Comparison of ENCODE assay signal across 20 cellular contexts in genomic region chr11:102985850-102986249, GRCh38. TPM values are rescaled to one million over a fixed set of nuclear protein-coding genes. Genes with fewer than 3 reads are reported as not detected.
DNase-seq lines count a peak whose midpoint lies in the region; ATAC-seq, FAIRE-seq and TF ChIP-seq lines count a peak whose summit lies in the region.
"Had no signal": no experiment of that assay in that cellular context is flagged by ENCODE, and none has a peak within 500 bp of the region (broad histone marks: within the 10 kb centered on the region; RNA-seq: fewer than 3 reads in every experiment).

No MANE protein-coding gene starts in this region.

- DNase-seq in HFFc6 (no peak), NOMO-1 (lab: John Stamatoyannopoulos, UW; ENCODE audit: unreplicated experiment in 2 of 2) (peak; percentile 9 to 64), H1 (ENCODE audit: low read depth in 1 of 2, low spot score in 2 of 2) (no peak), hepatocyte (ENCODE audit: low spot score) (no peak), islet precursor cell (no peak)
- DNase-seq in activated CD4-positive, alpha-beta T cell treated with anti-CD3 and anti-CD28 coated beads, Interleukin-2, amount 50 U/mL, for 1 hour, result no peak
- DNase-seq: ACHN, DMS79, NCI-H1092 treated with DMSO at 0.1 percent for 48 hours, NCI-H146, NCI-H2029 treated with DMSO at 0.1 percent for 48 hours, NCI-H2171, NCI-H526, SHP77 treated with DMSO at 0.1 percent for 48 hours, SK-N-SH had no signal

- no peak overlapping the region for H3K56ac ChIP-seq in H1 (replicated peaks; ENCODE audit: insufficient read length, low read depth, low read length)

- H2AK5ac ChIP-seq in H1 (ENCODE audit: low read depth, low read length), result no peak overlapping the region

- H3K79me2 ChIP-seq in H1 (ENCODE audit: control insufficient read depth in 1 of 2, insufficient read depth in 2 of 2, low read length in 2 of 2), result no peaks in the 10 kb centered on the region
- H3K79me2 ChIP-seq in hepatocyte, result no peaks in the 10 kb centered on the region

- H3K27ac ChIP-seq in H1 (ENCODE audit: low read depth, low read length), result no peak overlapping the region
- H3K27ac ChIP-seq in hepatocyte, result no peak overlapping the region
- H3K27ac ChIP-seq: C4-2B, KMS-11 had no signal

- no peaks in the 10 kb centered on the region for H4K20me1 ChIP-seq in H1 (replicated peaks in 1 of 2; ENCODE audit: control insufficient read depth in 1 of 2, insufficient read depth in 2 of 2, low read length in 2 of 2)
- no peaks in the 10 kb centered on the region for H4K20me1 ChIP-seq in hepatocyte (ENCODE audit: insufficient read depth, poor library complexity, severe bottlenecking)

- H2AFZ ChIP-seq in H1 (ENCODE audit: low read length), result 0 out of 2 replicates have a peak overlapping the region, but pooled peaks have one; percentile 62
- H2AFZ ChIP-seq in hepatocyte, result no peak overlapping the region

- peaks cover 5% of the 10 kb centered on the region for H3K36me3 Mint-ChIP-seq in HFFc6 (ENCODE audit: low read depth)

- H3K36me3 ChIP-seq in H1 (ENCODE audit: control insufficient read depth in 2 of 4, insufficient read depth in 4 of 4, low read length in 3 of 4), result no peaks in the 10 kb centered on the region
- no peaks in the 10 kb centered on the region for H3K36me3 ChIP-seq in hepatocyte (replicated peaks; ENCODE audit: insufficient read depth, low read depth)
- H3K36me3 ChIP-seq: HAP-1 had no signal

- H3K14ac ChIP-seq in H1 (ENCODE audit: insufficient read length), result no peak overlapping the region

- CTCF ChIA-PET in H1 (lab: Charles Lee; ENCODE audit: partially characterized antibody), result interaction anchor here (1.0 kb wide), 1 partner anchor 50 kb away, joined by 3 read pairs; no protein-coding TSS in a partner anchor

- TF ChIP-seq CTCF in HFFc6 (IDR thresholded peaks at IDR 0.05) (no peak), H1 (IDR thresholded peaks at IDR 0.05; ENCODE audit: control extremely low read depth in 1 of 3, insufficient read depth in 1 of 3, low read depth in 1 of 3, low read length in 3 of 3) (no peak), hepatocyte (IDR thresholded peaks at IDR 0.05; ENCODE audit: poor library complexity) (no peak)

- no peak overlapping the region for H2BK12ac ChIP-seq in H1 (ENCODE audit: low read depth, low read length)

- H3K4me3 Mint-ChIP-seq in HFFc6, result no peak overlapping the region

- no peak overlapping the region for H4K8ac ChIP-seq in H1 (ENCODE audit: extremely low read depth, insufficient read depth, low read length)

- no peak overlapping the region for H3K9ac ChIP-seq in H1 (replicated peaks in 1 of 4; ENCODE audit: extremely low read depth in 1 of 4, low read depth in 3 of 4, low read length in 3 of 4)
- H3K9ac ChIP-seq: KMS-11, SK-N-SH had no signal

- WGBS in H1 (ENCODE audit: extremely low coverage in 1 of 2, insufficient coverage in 1 of 2, insufficient read length in 1 of 2, insufficient replicate concordance in 2 of 2, low coverage in 1 of 2, low lambda C conversion rate in 2 of 2, missing lambda C conversion rate in 1 of 2), 2 experiments, result 78% methylated on average over 1 of the region's 1 CpG; no CpG with 5 or more reads in 1 of the 2 experiments
- WGBS in hepatocyte (ENCODE audit: low lambda C conversion rate, missing lambda C conversion rate), result 88% methylated on average over 1 of the region's 1 CpG

- H3K4me1 Mint-ChIP-seq in HFFc6 (ENCODE audit: low read depth), result peaks cover 66% of the 10 kb centered on the region

- no peak overlapping the region for H3K23ac ChIP-seq in H1 (ENCODE audit: insufficient read length)

- no peak for ATAC-seq in HG03432 (IDR thresholded peaks at IDR 0.05; ENCODE audit: unreplicated experiment)

- no peak overlapping the region for H2BK20ac ChIP-seq in H1 (ENCODE audit: low read length)

- no peak for TF ChIP-seq RAD21 in H1 (IDR thresholded peaks at IDR 0.05 in 1 of 2, conservative IDR thresholded peaks at IDR 0.05 in 1 of 2; ENCODE audit: low read depth in 2 of 2, low read length in 2 of 2)

- no peaks in the 10 kb centered on the region for H3K23me2 ChIP-seq in H1 (ENCODE audit: low read depth, low read length)

- H3K4me3 ChIP-seq in H1 (ENCODE audit: extremely low read depth in 1 of 4, insufficient read depth in 2 of 4, low read depth in 3 of 4, low read length in 4 of 4) (no peak overlapping the region), hepatocyte (no peak overlapping the region)
- H3K4me3 ChIP-seq: HAP-1 had no signal

- no peak overlapping the region for H2BK5ac ChIP-seq in H1 (ENCODE audit: low read depth, low read length)

- TF ChIP-seq POLR2A in H1 (IDR thresholded peaks at IDR 0.05; ENCODE audit: control extremely low read depth in 1 of 2, low read depth in 2 of 2, low read length in 2 of 2), result no peak

- no peaks in the 10 kb centered on the region; the same call in 1 of the 2 replicates for H3K27me3 Mint-ChIP-seq in HFFc6 (ENCODE audit: insufficient read depth)

- POLR2A ChIA-PET in H1 (lab: Charles Lee; ENCODE audit: partially characterized antibody), result no interaction called here

- H2BK120ac ChIP-seq in H1 (replicated peaks; ENCODE audit: low read depth, low read length), result no peak overlapping the region

- no peaks in the 10 kb centered on the region for H3K79me1 ChIP-seq in H1 (ENCODE audit: low read depth, low read length)

- H3K27ac Mint-ChIP-seq in HFFc6, result peak overlapping the region; percentile 61; the same call in 1 of the 2 replicates

- no peak overlapping the region for H2BK15ac ChIP-seq in H1 (ENCODE audit: low read length)

- no peak overlapping the region for H4K91ac ChIP-seq in H1 (replicated peaks; ENCODE audit: insufficient read length, low read length)

- no peak for TF ChIP-seq EP300 in H1 (IDR thresholded peaks at IDR 0.05; ENCODE audit: borderline replicate concordance in 1 of 2, low read depth in 2 of 2, low read length in 2 of 2)

- H3K27me3 ChIP-seq in H1 (replicated peaks in 1 of 4; ENCODE audit: control insufficient read depth in 3 of 4, extremely low read depth in 1 of 4, insufficient read depth in 3 of 4, low read length in 3 of 4) (no peaks in the 10 kb centered on the region), hepatocyte (no peaks in the 10 kb centered on the region)

- FAIRE-seq in H1 (lab: Jason Lieb, UNC), result no peak

- H3K4me2 ChIP-seq in H1 (ENCODE audit: insufficient read depth in 1 of 2, low read depth in 2 of 2, low read length in 2 of 2) (no peak overlapping the region), hepatocyte (no peak overlapping the region)
- H3K4me2 ChIP-seq: KMS-11, SK-N-SH had no signal

- no peak overlapping the region for H3K18ac ChIP-seq in H1 (ENCODE audit: extremely low read depth, low read length)

- no peaks in the 10 kb centered on the region for H3K9me2 ChIP-seq in hepatocyte (replicated peaks; ENCODE audit: insufficient read depth)
- H3K9me2 ChIP-seq: SK-N-SH had no signal

- H3K4me1 ChIP-seq in H1 (replicated peaks in 1 of 4; ENCODE audit: control insufficient read depth in 3 of 4, insufficient read depth in 4 of 4, low read length in 3 of 4), result no peaks in the 10 kb centered on the region
- no peaks in the 10 kb centered on the region for H3K4me1 ChIP-seq in hepatocyte (ENCODE audit: insufficient read depth)
- H3K4me1 ChIP-seq: HAP-1 had no signal

- no peaks in the 10 kb centered on the region for H3K9me3 Mint-ChIP-seq in HFFc6

- no peak overlapping the region for H3K4ac ChIP-seq in H1 (replicated peaks; ENCODE audit: insufficient read length, low read depth, low read length)

- no peak overlapping the region for H4K5ac ChIP-seq in H1 (ENCODE audit: insufficient read length, low read depth, low read length)

- no peaks in the 10 kb centered on the region for H3K9me3 ChIP-seq in H1 (ENCODE audit: insufficient read depth in 2 of 2, low read depth in 1 of 2, low read length in 1 of 2)
- H3K9me3 ChIP-seq in hepatocyte (ENCODE audit: low read depth), result no peaks in the 10 kb centered on the region
- H3K9me3 ChIP-seq: HAP-1, SK-N-SH had no signal

TF ChIP-seq in H1, 55 proteins besides CTCF, POLR2A, EP300 and RAD21 (continues in another document):
- TF ChIP-seq KDM5A (IDR thresholded peaks at IDR 0.05; ENCODE audit: low read length) (no peak), TEAD4 (IDR thresholded peaks at IDR 0.05; ENCODE audit: low read depth, low read length) (no peak), SP1 (IDR thresholded peaks at IDR 0.05; ENCODE audit: low read depth, low read length) (no peak), CHD2 (IDR thresholded peaks at IDR 0.05; ENCODE audit: low read length) (no peak), RNF2 (IDR thresholded peaks at IDR 0.05; ENCODE audit: borderline replicate concordance, low read depth, low read length, missing control alignments, poor library complexity, severe bottlenecking) (no peak)

RNA-seq across cellular contexts. Expression of gene MMP13, which starts 30.3 kb away (rescaled TPM):
- not detected for total RNA-seq in HFFc6 (2021; fragmentation: NEBNext Ultra II Directional; extraction: Animal tissue kit (Norgen Biotek cat#: 25700))
- not detected in 2 replicates for total RNA-seq in H1 (2021; fragmentation: NEBNext Ultra II Directional; extraction: Animal tissue kit (Norgen Biotek cat#: 25700))
- polyA plus RNA-seq in H1 (2011; rRNA removed) (not detected in 2 replicates), hepatocyte (not detected in 2 replicates)
- not detected for polyA plus RNA-seq in H1 (2011; cell fraction: cytosol; rRNA removed)
- polyA plus RNA-seq in H1 (2011; cell fraction: nucleus; rRNA removed), result not detected
- polyA plus RNA-seq in H1 (2012, experiment 1 of 2), result not detected in 4 replicates
- polyA plus RNA-seq in H1 (2012, experiment 2 of 2), result not detected
- polyA plus RNA-seq in H1 (2013, experiment 1 of 2), result not detected
- polyA plus RNA-seq in H1 (2013, experiment 2 of 2), result not detected
- not detected in 2 replicates for polyA minus RNA-seq in H1 (2011; rRNA and poly(A)+ RNA removed)
- polyA minus RNA-seq in H1 (2011; cell fraction: cytosol; rRNA and poly(A)+ RNA removed), result not detected
- polyA minus RNA-seq in H1 (2011; cell fraction: nucleus; rRNA and poly(A)+ RNA removed), result not detected
- 0.57 TPM in 1 of 2 replicates, not detected in the other for total RNA-seq in hepatocyte
- total RNA-seq: HT-29 had no signal

Comparison
In these comparisons a context has a peak if more than half of its experiments do, and no peak if none do; other contexts are left out.
1. DNase-seq: peak in NOMO-1 (2 of 2); none in HFFc6 (single experiment), H1 (0 of 2), hepatocyte (single experiment), islet precursor cell (single experiment) and activated CD4-positive, alpha-beta T cell treated with anti-CD3 and anti-CD28 coated beads, Interleukin-2, amount 50 U/mL, for 1 hour (single experiment).